ENCODE assay signal across 15 cellular contexts in the genomic region with DNA sequence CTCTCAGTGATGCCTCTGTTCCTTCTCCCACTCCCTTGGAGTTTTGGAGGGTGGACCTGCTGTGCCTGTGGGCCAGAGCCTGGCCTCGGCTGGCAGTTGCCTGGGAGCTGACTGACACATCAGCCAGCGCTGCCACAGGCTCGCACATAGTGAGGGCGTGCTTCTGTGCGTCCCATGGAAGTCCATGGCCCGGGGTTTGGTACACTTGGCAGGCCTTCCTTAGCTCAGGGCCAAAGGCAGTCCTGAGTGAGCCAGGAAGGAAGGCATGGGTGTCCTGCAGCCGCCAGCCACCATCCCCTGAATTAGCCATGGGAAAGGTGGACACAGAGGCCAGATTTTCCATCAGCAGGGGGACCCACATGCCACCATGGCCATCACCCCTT. TPM values are rescaled to one million over a fixed set of nuclear protein-coding genes. Genes with fewer than 3 reads are reported as not detected.
DNase-seq lines count a peak whose midpoint lies in the region; ATAC-seq and TF ChIP-seq lines count a peak whose summit lies in the region.
"Had no signal": no experiment of that assay in that cellular context is flagged by ENCODE, and none has a peak within 500 bp of the region (broad histone marks: within the 10 kb centered on the region; RNA-seq: fewer than 3 reads in every experiment).

No MANE protein-coding gene starts in this region.

- peaks cover 10% of the 10 kb centered on the region; the same call in 1 of the 2 replicates for H3K9me3 ChIP-seq in IMR-90 (ENCODE audit: control insufficient read depth, insufficient read depth, low read length)
- H3K9me3 ChIP-seq in hepatocyte (ENCODE audit: low read depth): no peaks in the 10 kb centered on the region

- intact Hi-C loops in natural killer cell (cut with micrococcal nuclease): no loop called here
- intact Hi-C loops in IMR-90 (cut with micrococcal nuclease): no loop called here

- no peak overlapping the region for H3K23ac ChIP-seq in IMR-90 (ENCODE audit: low read depth, low read length)

- H3K36me3 ChIP-seq in IMR-90 (ENCODE audit: control insufficient read depth, insufficient read depth, low read length): no peaks in the 10 kb centered on the region
- no peaks in the 10 kb centered on the region for H3K36me3 ChIP-seq in hepatocyte (replicated peaks; ENCODE audit: insufficient read depth, low read depth)
- H3K36me3 ChIP-seq: BLaER1 treated with 17β-estradiol and CSF1 and Interleukin-3, amounts not matched to agents 10 nM and 100 nM had no signal

- no peaks in the 10 kb centered on the region for H3K36me3 Mint-ChIP-seq in natural killer cell
- H3K36me3 Mint-ChIP-seq in natural killer cell treated with Interleukin-12 subunit alpha and Interleukin-12 subunit beta and Interleukin-15 and Interleukin-18, amount 100 ng/mL, for 72 hours: no peaks in the 10 kb centered on the region
- no peaks in the 10 kb centered on the region for H3K36me3 Mint-ChIP-seq in glutamatergic neuron (ENCODE audit: unreplicated experiment)

- peak overlapping the region; percentile 50 for H2AK9ac ChIP-seq in IMR-90 (replicated peaks; ENCODE audit: low read depth, low read length, poor library complexity)

- peaks cover 7 to 8% of the 10 kb centered on the region in 2 donors for H3K4me1 Mint-ChIP-seq in natural killer cell
- H3K4me1 Mint-ChIP-seq in natural killer cell treated with Interleukin-12 subunit alpha and Interleukin-12 subunit beta and Interleukin-15 and Interleukin-18, amount 100 ng/mL, for 72 hours (ENCODE audit: low read depth in 2 of 2): peaks cover 5 to 6% of the 10 kb centered on the region in 2 donors
- H3K4me1 Mint-ChIP-seq in glutamatergic neuron (ENCODE audit: low read depth, unreplicated experiment): no peaks in the 10 kb centered on the region

- H2AK5ac ChIP-seq in IMR-90 (ENCODE audit: low read depth, low read length): no peak overlapping the region

- dilution Hi-C loops in IMR-90 (cut with HindIII; ENCODE audit: low sequenced_read_pairs, unreplicated experiment): no loop called here

- no peak overlapping the region for H3K56ac ChIP-seq in IMR-90 (ENCODE audit: extremely low read depth, insufficient read depth, low read length)

- H3K27me3 Mint-ChIP-seq in natural killer cell (ENCODE audit: low read depth in 2 of 2) (peaks cover 0 to 6% of the 10 kb centered on the region in 2 donors), glutamatergic neuron (ENCODE audit: unreplicated experiment) (peaks cover 22% of the 10 kb centered on the region)
- peaks cover 0 to 2% of the 10 kb centered on the region in 2 donors for H3K27me3 Mint-ChIP-seq in natural killer cell treated with Interleukin-12 subunit alpha and Interleukin-12 subunit beta and Interleukin-15 and Interleukin-18, amount 100 ng/mL, for 72 hours

- no peak overlapping the region for H4K91ac ChIP-seq in IMR-90 (ENCODE audit: insufficient read depth, low read depth, low read length)

- BruUV-seq in IMR-90 (replicated peaks; lab: Mats Ljungman, UMichigan): no TSS peak

- no peak overlapping the region for H3K14ac ChIP-seq in IMR-90 (replicated peaks; ENCODE audit: low read depth, low read length)

- no peak overlapping the region for H2AFZ ChIP-seq in IMR-90 (replicated peaks; ENCODE audit: low read length, poor library complexity)
- no peak overlapping the region for H2AFZ ChIP-seq in hepatocyte

- no peak overlapping the region for H3K9ac ChIP-seq in IMR-90 (ENCODE audit: low read depth, low read length)

- no peaks in the 10 kb centered on the region for H3K79me2 ChIP-seq in hepatocyte

- H2BK15ac ChIP-seq in IMR-90 (ENCODE audit: low read depth, low read length): no peak overlapping the region

- TF ChIP-seq RAD21 in IMR-90 (IDR thresholded peaks at IDR 0.05; ENCODE audit: low read length): no peak

- CTCF ChIA-PET in IMR-90 (lab: Yijun Ruan, JAX): no interaction called here

- no peak overlapping the region for H2BK120ac ChIP-seq in IMR-90 (ENCODE audit: low read depth, low read length)

- no peak overlapping the region for H3K4ac ChIP-seq in IMR-90 (ENCODE audit: low read depth, low read length)

- no peaks in the 10 kb centered on the region for H4K20me1 ChIP-seq in IMR-90 (ENCODE audit: insufficient read depth, low read length)
- no peaks in the 10 kb centered on the region for H4K20me1 ChIP-seq in hepatocyte (ENCODE audit: insufficient read depth, poor library complexity, severe bottlenecking)

- H3K4me3 Mint-ChIP-seq in natural killer cell (peak overlapping the region; percentile 31), glutamatergic neuron (ENCODE audit: unreplicated experiment) (no peak overlapping the region)
- no peak overlapping the region for H3K4me3 Mint-ChIP-seq in natural killer cell treated with Interleukin-12 subunit alpha and Interleukin-12 subunit beta and Interleukin-15 and Interleukin-18, amount 100 ng/mL, for 72 hours

- ATAC-seq in natural killer cell: no peak
- no peak for ATAC-seq in natural killer cell treated with Interleukin-12 subunit alpha and Interleukin-12 subunit beta and Interleukin-15 and Interleukin-18, amount 100 ng/mL, for 72 hours
- ATAC-seq in IMR-90 (ENCODE audit: low read depth): no peak
- no peak for ATAC-seq in GM21529 (IDR thresholded peaks at IDR 0.05; ENCODE audit: unreplicated experiment)

- H3K4me3 ChIP-seq in IMR-90 (ENCODE audit: insufficient read depth, low read depth, low read length): no peak overlapping the region
- no peak overlapping the region for H3K4me3 ChIP-seq in hepatocyte

- POLR2A ChIA-PET in IMR-90 (lab: Charles Lee; ENCODE audit: unreplicated experiment): no interaction called here

- H3K4me2 ChIP-seq in IMR-90 (ENCODE audit: low read depth, low read length) (no peak overlapping the region), hepatocyte (no peak overlapping the region)

- H3K27ac ChIP-seq in IMR-90 (ENCODE audit: insufficient read depth, low read length): no peak overlapping the region
- H3K27ac ChIP-seq in hepatocyte: no peak overlapping the region
- H3K27ac ChIP-seq: BLaER1 treated with 17β-estradiol and CSF1 and Interleukin-3, amounts not matched to agents 10 nM and 100 nM; RWPE1 had no signal

- H4K5ac ChIP-seq in IMR-90 (ENCODE audit: low read depth, low read length): no peak overlapping the region

- H2BK20ac ChIP-seq in IMR-90 (ENCODE audit: low read depth, low read length): no peak overlapping the region

- H3K27ac Mint-ChIP-seq in natural killer cell (no peak overlapping the region), glutamatergic neuron (ENCODE audit: unreplicated experiment) (no peak overlapping the region)
- no peak overlapping the region for H3K27ac Mint-ChIP-seq in natural killer cell treated with Interleukin-12 subunit alpha and Interleukin-12 subunit beta and Interleukin-15 and Interleukin-18, amount 100 ng/mL, for 72 hours

- no peaks in the 10 kb centered on the region for H3K4me1 ChIP-seq in IMR-90 (ENCODE audit: control insufficient read depth, insufficient read depth, low read length)
- H3K4me1 ChIP-seq in hepatocyte (ENCODE audit: insufficient read depth): peaks cover 21% of the 10 kb centered on the region

- in situ Hi-C loops in IMR-90 (cut with MboI; ENCODE audit: low sequenced_read_pairs): no loop called here

- DNase-seq in natural killer cell (no peak), IMR-90 (no peak), hepatocyte (ENCODE audit: low spot score) (peak; percentile 2), glutamatergic neuron (no peak), SIG-M5 treated with dmso at 0.1 percent for 504 hours (lab: John Stamatoyannopoulos, UW; ENCODE audit: unreplicated experiment) (no peak)
- no peak for DNase-seq in natural killer cell treated with Interleukin-12 subunit alpha and Interleukin-12 subunit beta and Interleukin-15 and Interleukin-18, amount 100 ng/mL, for 72 hours (ENCODE audit: low spot score)
- DNase-seq: KBM-7, NCI-H1436 treated with DMSO at 0.1 percent for 48 hours, NCI-H2081 treated with DMSO at 0.1 percent for 48 hours, NCI-H226, OCI-M1 had no signal

- TF ChIP-seq POLR2A in IMR-90 (IDR thresholded peaks at IDR 0.05; ENCODE audit: low read depth, low read length): no peak

- TF ChIP-seq CTCF in natural killer cell (IDR thresholded peaks at IDR 0.05): no peak
- no peak for TF ChIP-seq CTCF in IMR-90 (conservative IDR thresholded peaks at IDR 0.05; ENCODE audit: low read depth, low read length)
- no peak for TF ChIP-seq CTCF in hepatocyte (IDR thresholded peaks at IDR 0.05; ENCODE audit: poor library complexity)
- no peak for TF ChIP-seq CTCF in glutamatergic neuron (IDR thresholded peaks at IDR 0.05; ENCODE audit: partially characterized antibody, unreplicated experiment)

- WGBS in IMR-90 (ENCODE audit: extremely low coverage in 2 of 2, insufficient read length in 1 of 2), 2 experiments: 72% methylated on average over 3 of the region's 7 CpGs; no CpG with 5 or more reads in 1 of the 2 experiments
- 96% methylated on average over 7 of the region's 7 CpGs for WGBS in hepatocyte (ENCODE audit: low lambda C conversion rate, missing lambda C conversion rate)

- no peaks in the 10 kb centered on the region for H3K9me3 Mint-ChIP-seq in natural killer cell
- no peaks in the 10 kb centered on the region for H3K9me3 Mint-ChIP-seq in natural killer cell treated with Interleukin-12 subunit alpha and Interleukin-12 subunit beta and Interleukin-15 and Interleukin-18, amount 100 ng/mL, for 72 hours
- peaks cover 6% of the 10 kb centered on the region for H3K9me3 Mint-ChIP-seq in glutamatergic neuron (ENCODE audit: unreplicated experiment)

- no peaks in the 10 kb centered on the region for H3K79me1 ChIP-seq in IMR-90 (ENCODE audit: low read depth in 1 of 2, low read length in 2 of 2)

- H2BK5ac ChIP-seq in IMR-90 (ENCODE audit: low read depth, low read length, poor library complexity, severe bottlenecking): no peak overlapping the region

- H3K9me1 ChIP-seq in IMR-90 (ENCODE audit: insufficient read depth, low read length): no peaks in the 10 kb centered on the region

- H3K27me3 ChIP-seq in IMR-90 (ENCODE audit: control insufficient read depth, insufficient read depth, low read length) (peaks cover 59% of the 10 kb centered on the region), hepatocyte (peaks cover 28% of the 10 kb centered on the region)

- no peak overlapping the region for H3K18ac ChIP-seq in IMR-90 (ENCODE audit: low read depth, low read length)

- H4K8ac ChIP-seq in IMR-90 (ENCODE audit: low read depth in 2 of 2, low read length in 2 of 2): no peak overlapping the region

- no peaks in the 10 kb centered on the region for H3K9me2 ChIP-seq in hepatocyte (replicated peaks; ENCODE audit: insufficient read depth)

TF ChIP-seq in IMR-90, 13 proteins besides CTCF, POLR2A, EP300 and RAD21 (continues in another document):
- TF ChIP-seq MAZ (IDR thresholded peaks at IDR 0.05; ENCODE audit: borderline replicate concordance, low read depth, low read length) (no peak), NFE2L2 (IDR thresholded peaks at IDR 0.05; ENCODE audit: low read depth, low read length) (no peak)

RNA-seq across cellular contexts. Expression of gene DEGS2, which starts 1.1 kb away (rescaled TPM):
- total RNA-seq in natural killer cell (1 to 10 TPM in 2 of 3 donors, under 1 TPM in 1; 0.60 to 7.1 (median 4.4) TPM), IMR-90 (2012; rRNA removed) (not detected in 2 replicates), hepatocyte (1.8 and 5.3 TPM in 2 replicates), glutamatergic neuron (ENCODE audit: unreplicated experiment) (0.34 TPM)
- under 1 TPM in 1 of 2 donors, not detected in 1; 0.33 TPM for total RNA-seq in natural killer cell treated with Interleukin-12 subunit alpha and Interleukin-12 subunit beta and Interleukin-15 and Interleukin-18, amount 100 ng/mL, for 72 hours
- polyA plus RNA-seq in IMR-90 (2012; rRNA removed) (not detected in 2 replicates), hepatocyte (7.7 and 11.8 TPM in 2 replicates)
- 0.01 TPM in 1 of 2 replicates, not detected in the other for polyA plus RNA-seq in IMR-90 (2012; cell fraction: cytosol; rRNA removed)
- polyA plus RNA-seq in IMR-90 (2012; cell fraction: nucleus; rRNA removed; ENCODE audit: low replicate concordance): 0.02 and 0.14 TPM in 2 replicates
- total RNA-seq: HT1080 had no signal
